1 cellular context compared by ENCODE assay signal in the genomic region with DNA sequence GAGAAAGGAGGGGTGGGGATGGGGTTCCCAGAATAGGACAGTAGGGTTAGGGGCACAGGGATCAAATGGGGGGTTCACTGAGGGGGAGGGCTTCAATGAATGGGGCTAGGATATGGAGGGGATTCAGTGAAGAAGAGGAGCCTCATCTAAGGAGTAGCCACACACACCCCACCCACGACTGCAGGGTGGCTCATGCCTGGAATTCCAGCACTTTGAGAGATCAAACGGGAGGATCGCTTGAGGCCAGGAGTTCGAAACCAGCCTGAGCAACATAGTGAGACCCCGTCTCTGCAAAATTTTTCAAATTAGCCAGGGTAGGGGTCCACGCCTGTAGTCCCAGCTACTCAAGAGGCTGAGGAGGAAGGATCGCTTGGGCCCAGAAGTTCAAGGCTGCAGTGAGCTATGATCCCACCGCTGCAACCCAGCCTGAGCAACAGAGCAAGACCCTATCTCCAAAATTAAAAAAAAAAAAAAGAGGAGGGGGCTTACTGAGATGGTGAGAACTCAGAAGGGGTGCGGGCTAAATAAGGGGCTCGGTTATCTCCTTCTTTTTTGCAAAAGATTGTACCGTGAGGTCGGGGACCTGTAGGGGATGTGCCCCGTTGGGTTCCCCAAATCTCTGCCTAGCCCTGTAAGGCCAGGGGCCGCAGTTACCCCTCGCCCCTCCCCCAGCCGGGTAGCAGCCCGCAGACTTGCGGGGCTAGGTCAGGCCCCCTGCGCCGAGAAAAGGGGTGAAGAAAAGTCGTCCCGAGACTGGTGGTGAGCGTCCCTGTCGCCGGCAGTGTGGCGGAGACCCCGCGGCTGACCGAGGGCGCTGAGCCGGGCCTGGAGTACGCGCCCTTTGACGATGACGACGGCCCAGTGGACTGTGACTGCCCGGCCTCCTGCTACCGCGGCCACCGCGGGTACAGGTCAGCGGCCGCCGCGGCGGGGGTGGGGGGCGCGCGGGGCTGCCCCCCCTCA.
A peak's percentile ranks its signal among the peaks of the same experiment; 100 is the strongest.
TF ChIP-seq lines count a peak whose summit lies in the region.

No MANE protein-coding gene starts in this region.

TF ChIP-seq in K562, 482 proteins besides CTCF, POLR2A, EP300 and RAD21:
- TF ChIP-seq PCBP1 (IDR thresholded peaks at IDR 0.05; ENCODE audit: low read depth, low read length, poor library complexity, severe bottlenecking) (peak; percentile 49), ZBTB7A (IDR thresholded peaks at IDR 0.05; ENCODE audit: borderline replicate concordance, control insufficient read depth, low read depth, low read length) (0 out of 2 replicates have a peak, but pooled peaks have one; percentile 24), RAD51 (IDR thresholded peaks at IDR 0.05; ENCODE audit: borderline replicate concordance, low read depth) (no peak), HSF4 (CRISPR knock-in tag; IDR thresholded peaks at IDR 0.05; ENCODE audit: borderline replicate concordance) (no peak), RBM22 (IDR thresholded peaks at IDR 0.05; ENCODE audit: low read depth, low read length, poor library complexity, severe bottlenecking) (no peak), MXI1 (IDR thresholded peaks at IDR 0.05; ENCODE audit: low read depth, low read length) (no peak), ZNF586 (CRISPR knock-in tag; conservative IDR thresholded peaks at IDR 0.05) (no peak), ZNF395 (CRISPR knock-in tag; IDR thresholded peaks at IDR 0.05) (no peak), SAFB (IDR thresholded peaks at IDR 0.05; ENCODE audit: borderline replicate concordance, low read depth, low read length) (no peak), ZNF444 (CRISPR knock-in tag; IDR thresholded peaks at IDR 0.05) (no peak), MECOM (CRISPR knock-in tag; IDR thresholded peaks at IDR 0.05) (no peak), RCOR1 (IDR thresholded peaks at IDR 0.05; ENCODE audit: borderline replicate concordance in 1 of 2, low read depth in 2 of 2, low read length in 2 of 2) (no peak), SP1 (CRISPR knock-in tag; IDR thresholded peaks at IDR 0.05) (0 out of 2 replicates have a peak, but pooled peaks have one; percentile 53), ZBTB33 (CRISPR knock-in tag; IDR thresholded peaks at IDR 0.05) (no peak), CHD1 (IDR thresholded peaks at IDR 0.05; ENCODE audit: low read length) (no peak), ZNF407 (IDR thresholded peaks at IDR 0.05; ENCODE audit: low read depth) (no peak), ZNF197 (CRISPR knock-in tag; IDR thresholded peaks at IDR 0.05; ENCODE audit: low read depth) (no peak), SMARCE1 (IDR thresholded peaks at IDR 0.05) (no peak), TAF1 (IDR thresholded peaks at IDR 0.05; ENCODE audit: control insufficient read depth, extremely low read depth, insufficient read depth, low read length, severe bottlenecking) (no peak), CREB5 (CRISPR knock-in tag; IDR thresholded peaks at IDR 0.05) (no peak), MEF2D (tag; conservative IDR thresholded peaks at IDR 0.05; ENCODE audit: low read depth) (no peak), PTTG1 (tag; IDR thresholded peaks at IDR 0.05; ENCODE audit: low read depth) (no peak), CREM (IDR thresholded peaks at IDR 0.05; ENCODE audit: low read depth) (peak; percentile 15; the same call in 1 of the 2 replicates)
- TF ChIP-seq, protein P1, sequence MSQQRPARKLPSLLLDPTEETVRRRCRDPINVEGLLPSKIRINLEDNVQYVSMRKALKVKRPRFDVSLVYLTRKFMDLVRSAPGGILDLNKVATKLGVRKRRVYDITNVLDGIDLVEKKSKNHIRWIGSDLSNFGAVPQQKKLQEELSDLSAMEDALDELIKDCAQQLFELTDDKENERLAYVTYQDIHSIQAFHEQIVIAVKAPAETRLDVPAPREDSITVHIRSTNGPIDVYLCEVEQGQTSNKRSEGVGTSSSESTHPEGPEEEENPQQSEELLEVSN (IDR thresholded peaks at IDR 0.05; ENCODE audit: borderline replicate concordance in 1 of 2, extremely low read depth in 1 of 2, insufficient read depth in 1 of 2, insufficient read length in 1 of 2, low read depth in 1 of 2, low read length in 1 of 2, poor library complexity in 1 of 2, severe bottlenecking in 1 of 2): peak in 1 of 2 experiments; percentile 49
